In the genomic region with DNA sequence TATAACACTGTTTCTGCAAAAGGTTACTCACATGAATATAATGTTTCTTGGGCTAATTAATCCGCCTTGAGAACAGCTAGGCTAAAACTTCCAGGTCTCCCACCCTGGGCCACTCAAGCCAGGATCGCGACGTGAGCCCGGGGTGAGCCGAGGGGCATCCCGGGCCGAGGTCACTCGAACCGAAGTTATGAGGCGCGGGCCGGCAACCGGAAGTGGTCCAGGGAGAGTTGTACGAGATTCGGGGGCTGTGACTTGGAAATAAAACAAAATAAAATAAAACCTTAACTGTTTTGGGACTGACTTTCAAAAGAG, we compare ENCODE assay signal across 8 cellular contexts. TPM values are rescaled to one million over a fixed set of nuclear protein-coding genes. Genes with fewer than 3 reads are reported as not detected.
DNase-seq lines count a peak whose midpoint lies in the region; ATAC-seq and TF ChIP-seq lines count a peak whose summit lies in the region.

No MANE protein-coding gene starts in this region.

- H3K27me3 ChIP-seq in PC-3 (ENCODE audit: low read length), result no peaks in the 10 kb centered on the region
- no peaks in the 10 kb centered on the region for H3K27me3 ChIP-seq in esophagus muscularis mucosa

- peaks cover 3% of the 10 kb centered on the region; the same call in 1 of the 2 replicates for H3K36me3 ChIP-seq in PC-3 (ENCODE audit: low read depth, low read length)
- peaks cover 0 to 3% (median 0%) of the 10 kb centered on the region in 4 donors for H3K36me3 ChIP-seq in esophagus muscularis mucosa

- peaks cover 52% of the 10 kb centered on the region for H3K4me1 ChIP-seq in PC-3 (ENCODE audit: insufficient read depth, low read length)
- peaks cover 6 to 46% (median 36%) of the 10 kb centered on the region in 4 donors for H3K4me1 ChIP-seq in esophagus muscularis mucosa

- CTCF ChIA-PET in PC-3 (lab: Charles Lee), result no interaction called here

- peaks cover 84% of the 10 kb centered on the region for H3K79me2 ChIP-seq in PC-3 (ENCODE audit: low read length)

- ATAC-seq in GM18511 (IDR thresholded peaks at IDR 0.05; ENCODE audit: unreplicated experiment) (peak; percentile 24), HG02588 (IDR thresholded peaks at IDR 0.05; ENCODE audit: unreplicated experiment) (peak; percentile 21), PC-3 (peak; percentile 9)

- POLR2A ChIA-PET in PC-3 (lab: Charles Lee; ENCODE audit: unreplicated experiment), result interaction anchor here (0.6 kb wide), 1 partner anchor 90 kb away, joined by 6 read pairs; no protein-coding TSS in a partner anchor

- H3K9me3 ChIP-seq in PC-3 (ENCODE audit: low read length) (no peaks in the 10 kb centered on the region), esophagus muscularis mucosa (no peaks in the 10 kb centered on the region)

- no peaks in the 10 kb centered on the region for H3K9me2 ChIP-seq in PC-3 (replicated peaks; ENCODE audit: low read length)

- no peaks in the 10 kb centered on the region for H3K9me3 Mint-ChIP-seq in osteocyte (ENCODE audit: unreplicated experiment)

- H3K4me3 ChIP-seq in PC-3 (ENCODE audit: low read length) (peak overlapping the region; percentile 83), esophagus muscularis mucosa (peak overlapping the region; percentile 61 to 70 (median 64))

- H3K4me1 Mint-ChIP-seq in osteocyte (ENCODE audit: unreplicated experiment), result peaks cover 27% of the 10 kb centered on the region

- no peak for TF ChIP-seq EP300 in esophagus muscularis mucosa (IDR thresholded peaks at IDR 0.05)

- peak overlapping the region; percentile 83 for H2AFZ ChIP-seq in PC-3 (ENCODE audit: low read length)

- peak overlapping the region; percentile 80 for H3K4me3 Mint-ChIP-seq in osteocyte (ENCODE audit: unreplicated experiment)

- TF ChIP-seq CTCF in PC-3 (conservative IDR thresholded peaks at IDR 0.05; ENCODE audit: low read depth, low read length) (no peak), esophagus muscularis mucosa (IDR thresholded peaks at IDR 0.05) (no peak), osteocyte (IDR thresholded peaks at IDR 0.05) (no peak), GM13977 (IDR thresholded peaks at IDR 0.05; ENCODE audit: extremely low read depth, insufficient read depth, missing control alignments) (no peak)

- peak overlapping the region; percentile 44 for H3K27ac ChIP-seq in PC-3 (ENCODE audit: low read length)
- H3K27ac ChIP-seq in esophagus muscularis mucosa (replicated peaks in 1 of 4), result peak overlapping the region; percentile 85 to 91 (median 88)

- intact Hi-C loops in PC-3 (cut with micrococcal nuclease) (no loop called here), esophagus muscularis mucosa (cut with DNase I) (no loop called here)

- H3K36me3 Mint-ChIP-seq in osteocyte (ENCODE audit: unreplicated experiment), result peaks cover 2% of the 10 kb centered on the region

- TSS peak; percentile 59 for BruUV-seq in PC-3 (replicated peaks; lab: Mats Ljungman, UMichigan)

- peak overlapping the region; percentile 75 for H3K9ac ChIP-seq in PC-3 (ENCODE audit: low read length)

- in situ Hi-C loops in GM13977 (cut with MboI; ENCODE audit: low pct_unique_long_range_greater_than_20kb, low sequenced_read_pairs, unreplicated experiment), result no loop called here

- peak overlapping the region; percentile 89 for H3K4me2 ChIP-seq in PC-3 (ENCODE audit: low read length)

- DNase-seq in PC-3, result no peak
- no peak for DNase-seq in esophagus muscularis mucosa (ENCODE audit: extremely low spot score)
- DNase-seq in osteocyte (ENCODE audit: extremely low spot score, unreplicated experiment), result no peak
- no peak for DNase-seq in GM13977 (ENCODE audit: low spot score)
- DNase-seq in activated CD4-positive, alpha-beta T cell treated with anti-CD3 and anti-CD28 coated beads, Interleukin-2, amount 50 U/mL, for 1 hour, result no peak
- no peak for DNase-seq in hepatic stellate cell (ENCODE audit: low spot score)

- H3K27me3 Mint-ChIP-seq in osteocyte (ENCODE audit: unreplicated experiment), result no peaks in the 10 kb centered on the region

- 48% methylated on average over 15 of the region's 16 CpGs for WGBS in esophagus muscularis mucosa

- TF ChIP-seq POLR2A in esophagus muscularis mucosa (IDR thresholded peaks at IDR 0.05; ENCODE audit: low read depth), result no peak

- H3F3A ChIP-seq in PC-3 (ENCODE audit: low read length, unreplicated experiment), result no peaks in the 10 kb centered on the region

- peaks cover 7% of the 10 kb centered on the region; the same call in 1 of the 2 replicates for H4K20me1 ChIP-seq in PC-3 (ENCODE audit: low read length)

- H3K27ac Mint-ChIP-seq in osteocyte (ENCODE audit: unreplicated experiment), result peak overlapping the region; percentile 91

RNA-seq across cellular contexts. Expression of a gene that starts 0.3 kb away (rescaled TPM):
- total RNA-seq in PC-3 (2014; rRNA removed), result 20.7 and 31.9 TPM in 2 replicates
- total RNA-seq in esophagus muscularis mucosa, result 10 to 100 TPM; 28.0 to 36.3 (median 32.9) TPM
- total RNA-seq in osteocyte, result 6.9 and 10.6 TPM in 2 replicates

RNA-seq across cellular contexts. Expression of a gene that starts 0.3 kb away (rescaled TPM):
- total RNA-seq in PC-3 (2014; rRNA removed) (6.6 and 17.9 TPM in 2 replicates), esophagus muscularis mucosa (1 to 10 TPM; 2.5 to 4.4 (median 4.2) TPM), osteocyte (17.8 and 24.4 TPM in 2 replicates)

RNA-seq across cellular contexts. Expression of a gene that starts 0.7 kb away (rescaled TPM):
- total RNA-seq in PC-3 (2014; rRNA removed) (18.0 and 19.7 TPM in 2 replicates), esophagus muscularis mucosa (10 to 100 TPM; 10.9 to 18.8 (median 16.8) TPM), osteocyte (12.4 and 15.3 TPM in 2 replicates)

RNA-seq across cellular contexts. Expression of a gene that starts 44.0 kb away (rescaled TPM):
- total RNA-seq in PC-3 (2014; rRNA removed) (75.0 and 80.7 TPM in 2 replicates), esophagus muscularis mucosa (10 to 100 TPM; 73.8 to 98.2 (median 95.9) TPM), osteocyte (58.6 and 65.1 TPM in 2 replicates)

RNA-seq across cellular contexts. Expression of a gene that starts 48.1 kb away (rescaled TPM):
- 0.91 and 1.1 TPM in 2 replicates for total RNA-seq in PC-3 (2014; rRNA removed)
- 10 to 100 TPM; 17.0 to 30.0 (median 22.3) TPM for total RNA-seq in esophagus muscularis mucosa
- total RNA-seq in osteocyte, result 1.9 and 2.2 TPM in 2 replicates
